ENCODE assay signal across 8 cellular contexts in genomic region chr7:101077303-101078086, GRCh38. TPM values are rescaled to one million over a fixed set of nuclear protein-coding genes. Genes with fewer than 3 reads are reported as not detected.
DNase-seq lines count a peak whose midpoint lies in the region; ATAC-seq and TF ChIP-seq lines count a peak whose summit lies in the region.

No MANE protein-coding gene starts in this region.

- H3K9me3 ChIP-seq in colonic mucosa (no peaks in the 10 kb centered on the region), lung (ENCODE audit: control insufficient read depth in 2 of 2, insufficient read depth in 1 of 2, low read length in 1 of 2) (no peaks in the 10 kb centered on the region)

- WGBS in lung, 2 donors = 20 to 22% methylated on average over 13 of the region's 13 CpGs

- intact Hi-C loops in colonic mucosa (cut with DNase I) = loop anchor here (5.0 kb wide), 1 partner anchor 180 kb away; the partner anchor contains the start of gene ACHE

- H3K27ac ChIP-seq in colonic mucosa = no peak overlapping the region
- H3K27ac ChIP-seq in lung (ENCODE audit: low read depth in 1 of 2, low read length in 1 of 2) = no peak overlapping the region

- no peak overlapping the region for H3K4me3 ChIP-seq in colonic mucosa
- H3K4me3 ChIP-seq in lung = no peak overlapping the region

- peak; percentile 55 for ATAC-seq in GM18870 (IDR thresholded peaks at IDR 0.05; ENCODE audit: unreplicated experiment)
- peak; percentile 71 for ATAC-seq in HG03442 (IDR thresholded peaks at IDR 0.05; ENCODE audit: unreplicated experiment)
- ATAC-seq in lung (ENCODE audit: insufficient read depth, low FRiP score) = peak; percentile 88

- TF ChIP-seq CTCF in colonic mucosa (IDR thresholded peaks at IDR 0.05) (peak; percentile 68), lung (IDR thresholded peaks at IDR 0.05; ENCODE audit: control extremely low read depth, extremely low read depth) (peak; percentile 80)

- H3K27me3 ChIP-seq in colonic mucosa = no peaks in the 10 kb centered on the region
- no peaks in the 10 kb centered on the region for H3K27me3 ChIP-seq in lung (ENCODE audit: control insufficient read depth, insufficient read depth)

- H3K4me1 ChIP-seq in colonic mucosa = no peaks in the 10 kb centered on the region
- H3K4me1 ChIP-seq in lung (ENCODE audit: control insufficient read depth in 2 of 2, insufficient read depth in 2 of 2, low read length in 2 of 2) = peaks cover 0 to 2% of the 10 kb centered on the region in 2 donors

- DNase-seq in AG08395 (ENCODE audit: low spot score) = peak; percentile 91
- peak; percentile 75 for DNase-seq in NCI-H748 (lab: John Stamatoyannopoulos, UW; ENCODE audit: unreplicated experiment)
- peak; percentile 82 to 88 for DNase-seq in activated CD4-positive, alpha-beta T cell treated with anti-CD3 and anti-CD28 coated beads for 4 hours
- peak; percentile 90 for DNase-seq in colonic mucosa
- DNase-seq in lung (ENCODE audit: low spot score) = peak; percentile 82
- peak; percentile 59 for DNase-seq in stimulated activated CD8-positive, alpha-beta memory T cell treated with anti-CD3 and anti-CD28 coated beads, Interleukin-15, amount 100 ng/mL, for 24 hours (ENCODE audit: low read depth)

- no peaks in the 10 kb centered on the region for H3K36me3 ChIP-seq in colonic mucosa
- no peaks in the 10 kb centered on the region for H3K36me3 ChIP-seq in lung (ENCODE audit: control insufficient read depth in 2 of 2, insufficient read depth in 2 of 2, low read length in 2 of 2)

- no peak overlapping the region for H3K9ac ChIP-seq in colonic mucosa (ENCODE audit: low read depth in 2 of 2, low read length in 2 of 2)

RNA-seq across cellular contexts. Expression of gene TRIM56, which starts 7.8 kb away (rescaled TPM):
- 10 to 100 TPM; 33.7 to 47.9 TPM for total RNA-seq in colonic mucosa
- total RNA-seq in lung = 10 to 100 TPM; 32.6 to 56.6 TPM
- polyA plus RNA-seq in lung = 10 to 100 TPM; 14.4 to 15.7 TPM

RNA-seq across cellular contexts. Expression of gene SERPINE1, which starts 49.4 kb away (rescaled TPM):
- total RNA-seq in colonic mucosa (1 to 10 TPM; 1.4 to 6.1 TPM), lung (10 to 100 TPM; 18.6 to 55.4 TPM)
- polyA plus RNA-seq in lung = 100 to 1,000 TPM in 1 of 2 donors, 10 to 100 TPM in 1; 12.4 to 436 TPM

RNA-seq across cellular contexts. Expression of gene MUC17, which starts 57.6 kb away (rescaled TPM):
- total RNA-seq in colonic mucosa = 1 to 10 TPM; 1.7 to 2.5 TPM
- total RNA-seq in lung = not detected
- not detected for polyA plus RNA-seq in lung
